22 cellular contexts compared by ENCODE assay signal in genomic region chrX:38080808-38081207, GRCh38.
"Had no signal": no experiment of that assay in that cellular context is flagged by ENCODE, and none has a peak within 500 bp of the region (broad histone marks: within the 10 kb centered on the region; RNA-seq: fewer than 3 reads in every experiment).

No MANE protein-coding gene starts in this region.

- H2AFZ ChIP-seq: hepatocyte had no signal

- H3K27ac Mint-ChIP-seq: naive B cell, nephron progenitor cell had no signal

- H3K4me3 ChIP-seq: coronary artery, esophagus squamous epithelium, hepatocyte, lung, ovary, smooth muscle cell, suprapubic skin, thyroid gland, upper lobe of left lung, uterus had no signal

- H3K9me3 ChIP-seq: esophagus squamous epithelium, neutrophil, ovary, suprapubic skin, thyroid gland, upper lobe of left lung, uterus had no signal

- H3K27me3 ChIP-seq: esophagus squamous epithelium, foreskin keratinocyte, hepatocyte, neutrophil, ovary, suprapubic skin, thyroid gland, upper lobe of left lung, uterus had no signal

- DNase-seq: effector CD8-positive, alpha-beta T cell; esophagus squamous epithelium; foreskin keratinocyte; head of caudate nucleus; left colon; left ventricle myocardium superior; mesenchymal stem cell; naive B cell; nephron progenitor cell; ovary; right cardiac atrium; stimulated activated CD4-positive, alpha-beta T cell treated with anti-CD3 and anti-CD28 coated beads, Interleukin-2, amount 100 ng/mL, for 48 hours; stimulated activated naive CD8-positive, alpha-beta T cell treated with anti-CD3 and anti-CD28 coated beads, Interleukin-15, Interleukin-2, amounts not matched to agents 100 U/mL and 50 U/mL, for 24 hours; thyroid gland; upper lobe of left lung; uterus had no signal

- H3K4me2 ChIP-seq: hepatocyte, smooth muscle cell had no signal

- H3K27ac ChIP-seq: coronary artery, esophagus squamous epithelium, foreskin keratinocyte, hepatocyte, neutrophil, ovary, suprapubic skin, thyroid gland, upper lobe of left lung, uterus had no signal

- H3K4me1 ChIP-seq: esophagus squamous epithelium, suprapubic skin, thyroid gland, upper lobe of left lung, uterus had no signal

- H3K36me3 ChIP-seq: esophagus squamous epithelium, neutrophil, ovary, suprapubic skin, thyroid gland, upper lobe of left lung, uterus had no signal

- H3K36me3 Mint-ChIP-seq: naive B cell had no signal

- H3K4me1 Mint-ChIP-seq: naive B cell, nephron progenitor cell had no signal

- H3K79me2 ChIP-seq: hepatocyte had no signal

- H3K4me3 Mint-ChIP-seq: naive B cell, nephron progenitor cell had no signal
